In the genomic region with DNA sequence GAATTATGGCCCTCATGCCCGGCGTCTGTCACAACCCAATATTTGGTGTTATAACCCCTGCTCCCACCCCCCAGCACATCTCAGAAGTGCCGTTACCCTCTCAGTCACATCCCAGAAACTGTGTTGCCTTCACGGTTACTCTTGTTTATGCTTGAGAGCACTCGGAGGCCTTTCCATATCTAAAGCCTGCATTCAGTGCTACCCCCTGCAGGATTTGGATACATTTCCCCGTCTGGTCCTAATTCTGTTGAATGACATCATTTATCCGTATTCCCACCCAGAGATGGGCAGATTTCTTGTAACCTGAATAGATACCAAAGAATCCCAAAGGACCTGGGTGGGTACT, we compare ENCODE assay signal across 8 cellular contexts. TPM values are rescaled to one million over a fixed set of nuclear protein-coding genes. Genes with fewer than 3 reads are reported as not detected.
DNase-seq lines count a peak whose midpoint lies in the region; ATAC-seq, FAIRE-seq and TF ChIP-seq lines count a peak whose summit lies in the region.

No MANE protein-coding gene starts in this region.

- H3K36me3 ChIP-seq in K562 (ENCODE audit: control insufficient read depth, insufficient read depth, low read length) (no peaks in the 10 kb centered on the region), testis (ENCODE audit: low read depth, missing control alignments) (no peaks in the 10 kb centered on the region)

- BruUV-seq in K562 (replicated peaks; lab: Mats Ljungman, UMichigan) = TSS peak; percentile 92

- 2% methylated on average over 6 of the region's 7 CpGs for WGBS in K562 (ENCODE audit: insufficient coverage, low coverage, missing lambda C conversion rate)
- WGBS in testis, 2 donors = 1 to 3% methylated on average over 7 of the region's 7 CpGs

- peak in 1 of 2 experiments; percentile 43; a peak in 2 of 4 replicates for TF ChIP-seq RAD21 in K562 (CRISPR knock-in tag; conservative IDR thresholded peaks at IDR 0.05 in 1 of 2, IDR thresholded peaks at IDR 0.05 in 1 of 2)

- peaks cover 6 to 21% of the 10 kb centered on the region in 2 experiments for H3K4me1 ChIP-seq in K562 (replicated peaks in 1 of 2; ENCODE audit: control insufficient read depth in 2 of 2, insufficient read depth in 2 of 2, low read length in 2 of 2)
- peaks cover 33% of the 10 kb centered on the region for H3K4me1 ChIP-seq in testis

- H2AFZ ChIP-seq in K562 (ENCODE audit: low read depth, low read length) = peak overlapping the region; percentile 99

- TF ChIP-seq POLR2A in K562 (conservative IDR thresholded peaks at IDR 0.05) (no peak), testis (IDR thresholded peaks at IDR 0.05) (no peak)

- H3K27ac ChIP-seq in K562 (ENCODE audit: extremely low read depth, low read depth, low read length) (peak overlapping the region; percentile 94), testis (peak overlapping the region; percentile 92 to 98)

- no peaks in the 10 kb centered on the region for H4K20me1 ChIP-seq in K562 (replicated peaks; ENCODE audit: control insufficient read depth, insufficient read depth, low read length)

- ATAC-seq in K562 (peak; percentile 40), HG02885 (IDR thresholded peaks at IDR 0.05; ENCODE audit: poor library complexity, unreplicated experiment) (no peak)

- POLR2A ChIA-PET in K562 (lab: Yijun Ruan, JAX) = interaction anchor here (0.6 to 2.2 kb wide), 11 partner anchors 9 to 112 kb away, joined by 3 to 12 read pairs (median 5); no protein-coding TSS in a partner anchor

- H3K9me3 ChIP-seq in K562 (replicated peaks; ENCODE audit: control insufficient read depth, insufficient read depth, low read depth, low read length) = no peaks in the 10 kb centered on the region
- H3K9me3 ChIP-seq in testis = no peaks in the 10 kb centered on the region

- TF ChIP-seq CTCF in K562 (IDR thresholded peaks at IDR 0.05 in 2 of 3, conservative IDR thresholded peaks at IDR 0.05 in 1 of 3; ENCODE audit: insufficient read depth in 2 of 3, low read depth in 1 of 3, low read length in 3 of 3) (peak; percentile 6 to 34 (median 19); a peak in 2 of 6 replicates), testis (IDR thresholded peaks at IDR 0.05) (no peak)

- in situ Hi-C loops in G401 (cut with HindIII; ENCODE audit: low sequenced_read_pairs) = no loop called here
- in situ Hi-C loops in K562 (cut with MboI) = no loop called here

- H3K27me3 ChIP-seq in K562 (ENCODE audit: control insufficient read depth in 2 of 2, insufficient read depth in 2 of 2, low read length in 2 of 2) (no peaks in the 10 kb centered on the region), testis (no peaks in the 10 kb centered on the region)

- peak overlapping the region; percentile 37 for H3K4me3 ChIP-seq in K562
- peak overlapping the region; percentile 55 to 57 for H3K4me3 ChIP-seq in testis

- DNase-seq in G401 (ENCODE audit: low spot score) = peak; percentile 68
- peak; percentile 61 for DNase-seq in NCI-H128 (lab: John Stamatoyannopoulos, UW; ENCODE audit: unreplicated experiment)
- DNase-seq in K562 (ENCODE audit: extremely low read depth in 1 of 4, low spot score in 3 of 4) = peak in 2 of 4 experiments; percentile 30 to 56
- peak; percentile 85 for DNase-seq in left kidney (ENCODE audit: low read depth, low spot score)
- peak; percentile 51 for DNase-seq in testis
- no peak for DNase-seq in amygdala (lab: John Stamatoyannopoulos, UW)
- DNase-seq in CD1c-positive myeloid dendritic cell (ENCODE audit: extremely low spot score) = no peak

- CTCF ChIA-PET in K562 (lab: Yijun Ruan, JAX; ENCODE audit: low intra/inter-chr PET ratio) = no interaction called here

- H3K9me1 ChIP-seq in K562 (ENCODE audit: control insufficient read depth, insufficient read depth, low read length) = no peaks in the 10 kb centered on the region

- no peak for TF ChIP-seq EP300 in K562 (IDR thresholded peaks at IDR 0.05; ENCODE audit: low read length)

- peak overlapping the region; percentile 96 for H3K4me2 ChIP-seq in K562 (ENCODE audit: insufficient read depth, low read length)

- H3K79me2 ChIP-seq in K562 (ENCODE audit: control insufficient read depth, insufficient read depth, low read length) = no peaks in the 10 kb centered on the region

- intact Hi-C loops in K562 (cut with micrococcal nuclease) (loop anchor here (2.0 kb wide), 1 partner anchor 35 kb away; no protein-coding TSS in a partner anchor), testis (cut with DNase I; ENCODE audit: low total_unique reads) (no loop called here)

- peak; percentile 23 for FAIRE-seq in K562 (lab: Jason Lieb, UNC)

- H3K9ac ChIP-seq in K562 (ENCODE audit: insufficient read depth in 1 of 2, low read depth in 2 of 2, low read length in 2 of 2) = peak overlapping the region; percentile 83 to 91; a peak in 3 of 4 replicates

TF ChIP-seq in K562, 482 proteins besides CTCF, POLR2A, EP300 and RAD21 (continues in another document):
- TF ChIP-seq SNIP1 (IDR thresholded peaks at IDR 0.05; ENCODE audit: low read depth) (no peak), JUND (IDR thresholded peaks at IDR 0.05; ENCODE audit: borderline replicate concordance, low read depth, low read length) (0 out of 2 replicates have a peak, but pooled peaks have one; percentile 39), JUND (tag; IDR thresholded peaks at IDR 0.05; ENCODE audit: borderline replicate concordance, low read depth, low read length) (no peak), IRF2 (CRISPR knock-in tag; IDR thresholded peaks at IDR 0.05) (no peak), HMG20A (CRISPR knock-in tag; conservative IDR thresholded peaks at IDR 0.05) (no peak), KAT2B (IDR thresholded peaks at IDR 0.05; ENCODE audit: low read depth, low read length) (no peak), ZC3H4 (CRISPR knock-in tag; IDR thresholded peaks at IDR 0.05; ENCODE audit: borderline replicate concordance) (peak; percentile 98; the same call in 1 of the 2 replicates), HDAC2 (IDR thresholded peaks at IDR 0.05) (no peak), TAF7 (tag; IDR thresholded peaks at IDR 0.05) (peak; percentile 32), ZFX (CRISPR knock-in tag; IDR thresholded peaks at IDR 0.05) (peak; percentile 77; the same call in 1 of the 2 replicates), PTTG1 (tag; IDR thresholded peaks at IDR 0.05; ENCODE audit: low read depth) (no peak), BRD9 (IDR thresholded peaks at IDR 0.05; ENCODE audit: low read depth, partially characterized antibody) (peak; percentile 39), NFRKB (IDR thresholded peaks at IDR 0.05; ENCODE audit: low read depth) (peak; percentile 37; the same call in 1 of the 2 replicates), MEF2D (tag; conservative IDR thresholded peaks at IDR 0.05; ENCODE audit: low read depth) (peak; percentile 42; the same call in 1 of the 2 replicates)
- TF ChIP-seq, protein P1, sequence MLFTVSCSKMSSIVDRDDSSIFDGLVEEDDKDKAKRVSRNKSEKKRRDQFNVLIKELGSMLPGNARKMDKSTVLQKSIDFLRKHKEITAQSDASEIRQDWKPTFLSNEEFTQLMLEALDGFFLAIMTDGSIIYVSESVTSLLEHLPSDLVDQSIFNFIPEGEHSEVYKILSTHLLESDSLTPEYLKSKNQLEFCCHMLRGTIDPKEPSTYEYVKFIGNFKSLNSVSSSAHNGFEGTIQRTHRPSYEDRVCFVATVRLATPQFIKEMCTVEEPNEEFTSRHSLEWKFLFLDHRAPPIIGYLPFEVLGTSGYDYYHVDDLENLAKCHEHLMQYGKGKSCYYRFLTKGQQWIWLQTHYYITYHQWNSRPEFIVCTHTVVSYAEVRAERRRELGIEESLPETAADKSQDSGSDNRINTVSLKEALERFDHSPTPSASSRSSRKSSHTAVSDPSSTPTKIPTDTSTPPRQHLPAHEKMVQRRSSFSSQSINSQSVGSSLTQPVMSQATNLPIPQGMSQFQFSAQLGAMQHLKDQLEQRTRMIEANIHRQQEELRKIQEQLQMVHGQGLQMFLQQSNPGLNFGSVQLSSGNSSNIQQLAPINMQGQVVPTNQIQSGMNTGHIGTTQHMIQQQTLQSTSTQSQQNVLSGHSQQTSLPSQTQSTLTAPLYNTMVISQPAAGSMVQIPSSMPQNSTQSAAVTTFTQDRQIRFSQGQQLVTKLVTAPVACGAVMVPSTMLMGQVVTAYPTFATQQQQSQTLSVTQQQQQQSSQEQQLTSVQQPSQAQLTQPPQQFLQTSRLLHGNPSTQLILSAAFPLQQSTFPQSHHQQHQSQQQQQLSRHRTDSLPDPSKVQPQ (CRISPR knock-in tag; IDR thresholded peaks at IDR 0.05; ENCODE audit: borderline replicate concordance) = no peak
- TF ChIP-seq, protein P2, sequence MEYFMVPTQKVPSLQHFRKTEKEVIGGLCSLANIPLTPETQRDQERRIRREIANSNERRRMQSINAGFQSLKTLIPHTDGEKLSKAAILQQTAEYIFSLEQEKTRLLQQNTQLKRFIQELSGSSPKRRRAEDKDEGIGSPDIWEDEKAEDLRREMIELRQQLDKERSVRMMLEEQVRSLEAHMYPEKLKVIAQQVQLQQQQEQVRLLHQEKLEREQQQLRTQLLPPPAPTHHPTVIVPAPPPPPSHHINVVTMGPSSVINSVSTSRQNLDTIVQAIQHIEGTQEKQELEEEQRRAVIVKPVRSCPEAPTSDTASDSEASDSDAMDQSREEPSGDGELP (CRISPR knock-in tag; IDR thresholded peaks at IDR 0.05; ENCODE audit: borderline replicate concordance) = no peak

RNA-seq across cellular contexts. Expression of a gene that starts 19.1 kb away (rescaled TPM):
- 29.8 and 41.0 TPM in 2 replicates for total RNA-seq in G401 (2014; rRNA removed; shearing (Covaris generic))
- total RNA-seq in K562 (2011; cell fraction: chromatin; rRNA removed; ENCODE audit: low replicate concordance) = 20.9 and 54.0 TPM in 2 replicates
- total RNA-seq in K562 (2011; cell fraction: nucleolus; rRNA removed) = 42.1 and 51.5 TPM in 2 replicates
- 28.7 and 32.3 TPM in 2 replicates for total RNA-seq in K562 (2011; cell fraction: nucleoplasm; rRNA removed)
- total RNA-seq in K562 (2014; rRNA removed) (12.1 and 19.4 TPM in 2 replicates), K562 (2014; rRNA removed; fragmentation: Illumina TruSeq; extraction: Trizol) (4.2 and 8.9 TPM in 2 replicates), K562 (2015; rRNA removed; fragmentation: Illumina TruSeq; extraction: Trizol) (0.54 and 1.1 TPM in 2 replicates), K562 (2021) (13.8 and 17.4 TPM in 2 replicates), testis (10 to 100 TPM; 44.2 to 66.1 TPM)
- polyA plus RNA-seq in K562 (2011; rRNA removed) (3.6 and 5.7 TPM in 2 replicates), K562 (2014; fragmentation: Illumina TruSeq; extraction: Trizol) (8.2 and 12.8 TPM in 2 replicates), K562 (2014; fragmentation: Nextera tagmentation; extraction: Ambion mirVana) (1 to 10 TPM in 1 of 2 experiments, under 1 TPM in 1; 0.56 to 2.1 TPM), K562 (2014; rRNA removed) (11.6 and 14.8 TPM in 2 replicates), testis (ENCODE audit: insufficient read depth, low read depth, low replicate concordance) (247 TPM)
- 3.7 and 20.6 TPM in 2 replicates for polyA plus RNA-seq in K562 (2011; cell fraction: cytosol; rRNA removed)
- 13.7 and 48.9 TPM in 2 replicates for polyA plus RNA-seq in K562 (2011; cell fraction: nucleus; rRNA removed)
- 8.3 and 9.7 TPM in 2 replicates for polyA plus RNA-seq in K562 (2012)
- polyA minus RNA-seq in K562 (2011; rRNA and poly(A)+ RNA removed) = 3.8 and 7.1 TPM in 2 replicates
- 7.6 and 8.7 TPM in 2 replicates for polyA minus RNA-seq in K562 (2011; cell fraction: cytosol; rRNA and poly(A)+ RNA removed)
- polyA minus RNA-seq in K562 (2011; cell fraction: nucleus; rRNA and poly(A)+ RNA removed) = 24.0 and 43.5 TPM in 2 replicates

Comparison
In these comparisons a context has a peak if more than half of its experiments do, and no peak if none do; other contexts are left out.
1. DNase-seq: peak in G401 (single experiment), NCI-H128 (single experiment), left kidney (single experiment) and testis (single experiment); none in amygdala (0 of 56) and CD1c-positive myeloid dendritic cell (single experiment).
2. CTCF ChIP-seq: peak in K562 (3 of 3); none in testis (0 of 3).